Comparison of ENCODE assay signal across 1 cellular context in the genomic region with DNA sequence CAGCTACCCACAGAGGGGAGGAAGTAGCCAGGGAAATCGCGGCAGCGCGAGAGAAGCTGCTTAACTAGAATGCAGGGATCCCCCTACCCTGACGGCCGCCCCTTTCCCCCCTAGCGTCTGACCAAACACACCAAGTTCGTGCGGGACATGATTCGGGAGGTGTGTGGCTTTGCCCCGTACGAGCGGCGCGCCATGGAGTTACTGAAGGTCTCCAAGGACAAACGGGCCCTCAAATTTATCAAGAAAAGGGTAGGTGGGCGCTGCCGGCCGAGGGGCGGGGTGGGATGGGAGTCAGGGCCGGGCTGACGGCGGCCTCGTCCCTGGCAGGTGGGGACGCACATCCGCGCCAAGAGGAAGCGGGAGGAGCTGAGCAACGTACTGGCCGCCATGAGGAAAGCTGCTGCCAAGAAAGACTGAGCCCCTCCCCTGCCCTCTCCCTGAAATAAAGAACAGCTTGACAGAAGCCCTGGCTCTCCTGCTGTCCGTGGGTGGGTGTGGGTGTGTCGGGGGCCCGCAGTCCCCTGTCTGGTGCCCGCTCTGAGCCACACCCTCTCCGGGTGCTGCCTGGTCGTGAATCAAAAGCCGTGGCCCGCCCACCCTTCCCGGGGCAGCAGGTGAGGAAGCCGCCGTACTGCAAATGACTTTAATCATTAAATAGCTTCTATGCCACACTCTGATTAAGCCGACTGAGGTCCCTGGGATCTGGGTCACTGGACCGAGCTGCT.
TF ChIP-seq lines count a peak whose summit lies in the region.

No MANE protein-coding gene starts in this region.

TF ChIP-seq in HepG2, 621 proteins besides CTCF, POLR2A, EP300 and RAD21 (continues in another document):
- TF ChIP-seq, protein P1, sequence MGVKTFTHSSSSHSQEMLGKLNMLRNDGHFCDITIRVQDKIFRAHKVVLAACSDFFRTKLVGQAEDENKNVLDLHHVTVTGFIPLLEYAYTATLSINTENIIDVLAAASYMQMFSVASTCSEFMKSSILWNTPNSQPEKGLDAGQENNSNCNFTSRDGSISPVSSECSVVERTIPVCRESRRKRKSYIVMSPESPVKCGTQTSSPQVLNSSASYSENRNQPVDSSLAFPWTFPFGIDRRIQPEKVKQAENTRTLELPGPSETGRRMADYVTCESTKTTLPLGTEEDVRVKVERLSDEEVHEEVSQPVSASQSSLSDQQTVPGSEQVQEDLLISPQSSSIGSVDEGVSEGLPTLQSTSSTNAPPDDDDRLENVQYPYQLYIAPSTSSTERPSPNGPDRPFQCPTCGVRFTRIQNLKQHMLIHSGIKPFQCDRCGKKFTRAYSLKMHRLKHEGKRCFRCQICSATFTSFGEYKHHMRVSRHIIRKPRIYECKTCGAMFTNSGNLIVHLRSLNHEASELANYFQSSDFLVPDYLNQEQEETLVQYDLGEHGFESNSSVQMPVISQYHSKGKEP (CRISPR knock-in tag; IDR thresholded peaks at IDR 0.05), result no peak
- TF ChIP-seq SRY (CRISPR knock-in tag; IDR thresholded peaks at IDR 0.05) (peak; percentile 52; the same call in 1 of the 2 replicates), ZNF20 (CRISPR knock-in tag; IDR thresholded peaks at IDR 0.05) (no peak), ZNF776 (CRISPR knock-in tag; IDR thresholded peaks at IDR 0.05) (no peak), GLI4 (CRISPR knock-in tag; IDR thresholded peaks at IDR 0.05; ENCODE audit: borderline replicate concordance) (no peak), GABPB1 (CRISPR knock-in tag; IDR thresholded peaks at IDR 0.05) (no peak; the same call in 1 of the 2 replicates), KDM2A (CRISPR knock-in tag; IDR thresholded peaks at IDR 0.05; ENCODE audit: borderline replicate concordance, low read depth) (peak; percentile 26; the same call in 1 of the 2 replicates), HDAC1 (CRISPR knock-in tag; IDR thresholded peaks at IDR 0.05) (peak; percentile 34), POLR2G (IDR thresholded peaks at IDR 0.05; ENCODE audit: low read depth, low read length) (peak; percentile 61), ZFP41 (CRISPR knock-in tag; IDR thresholded peaks at IDR 0.05; ENCODE audit: borderline replicate concordance) (no peak), SP4 (CRISPR knock-in tag; IDR thresholded peaks at IDR 0.05) (peak; percentile 40; the same call in 1 of the 2 replicates), ZNF121 (CRISPR knock-in tag; IDR thresholded peaks at IDR 0.05) (0 out of 2 replicates have a peak, but pooled peaks have one; percentile 10), ZNF850 (CRISPR knock-in tag; conservative IDR thresholded peaks at IDR 0.05) (no peak), NFE2 (CRISPR knock-in tag; IDR thresholded peaks at IDR 0.05) (no peak), HOXA3 (CRISPR knock-in tag; IDR thresholded peaks at IDR 0.05) (no peak), ZC3H13 (CRISPR knock-in tag; IDR thresholded peaks at IDR 0.05) (peak; percentile 87), RBM22 (optimal IDR thresholded peaks at IDR 0.05; ENCODE audit: low read length) (peak; percentile 88), TAF15 (IDR thresholded peaks at IDR 0.05; ENCODE audit: low read depth, low read length, poor library complexity, severe bottlenecking) (peak; percentile 8), TSC22D2 (CRISPR knock-in tag; IDR thresholded peaks at IDR 0.05; ENCODE audit: borderline replicate concordance) (no peak), ZNF274 (CRISPR knock-in tag; IDR thresholded peaks at IDR 0.05) (no peak), ZFP37 (CRISPR knock-in tag; IDR thresholded peaks at IDR 0.05; ENCODE audit: borderline replicate concordance) (0 out of 2 replicates have a peak, but pooled peaks have one; percentile 32)
- TF ChIP-seq, protein P2, sequence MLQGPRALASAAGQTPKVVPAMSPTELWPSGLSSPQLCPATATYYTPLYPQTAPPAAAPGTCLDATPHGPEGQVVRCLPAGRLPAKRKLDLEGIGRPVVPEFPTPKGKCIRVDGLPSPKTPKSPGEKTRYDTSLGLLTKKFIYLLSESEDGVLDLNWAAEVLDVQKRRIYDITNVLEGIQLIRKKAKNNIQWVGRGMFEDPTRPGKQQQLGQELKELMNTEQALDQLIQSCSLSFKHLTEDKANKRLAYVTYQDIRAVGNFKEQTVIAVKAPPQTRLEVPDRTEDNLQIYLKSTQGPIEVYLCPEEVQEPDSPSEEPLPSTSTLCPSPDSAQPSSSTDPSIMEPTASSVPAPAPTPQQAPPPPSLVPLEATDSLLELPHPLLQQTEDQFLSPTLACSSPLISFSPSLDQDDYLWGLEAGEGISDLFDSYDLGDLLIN (CRISPR knock-in tag; IDR thresholded peaks at IDR 0.05; ENCODE audit: borderline replicate concordance), result 0 out of 2 replicates have a peak, but pooled peaks have one; percentile 13
- TF ChIP-seq, protein P3, sequence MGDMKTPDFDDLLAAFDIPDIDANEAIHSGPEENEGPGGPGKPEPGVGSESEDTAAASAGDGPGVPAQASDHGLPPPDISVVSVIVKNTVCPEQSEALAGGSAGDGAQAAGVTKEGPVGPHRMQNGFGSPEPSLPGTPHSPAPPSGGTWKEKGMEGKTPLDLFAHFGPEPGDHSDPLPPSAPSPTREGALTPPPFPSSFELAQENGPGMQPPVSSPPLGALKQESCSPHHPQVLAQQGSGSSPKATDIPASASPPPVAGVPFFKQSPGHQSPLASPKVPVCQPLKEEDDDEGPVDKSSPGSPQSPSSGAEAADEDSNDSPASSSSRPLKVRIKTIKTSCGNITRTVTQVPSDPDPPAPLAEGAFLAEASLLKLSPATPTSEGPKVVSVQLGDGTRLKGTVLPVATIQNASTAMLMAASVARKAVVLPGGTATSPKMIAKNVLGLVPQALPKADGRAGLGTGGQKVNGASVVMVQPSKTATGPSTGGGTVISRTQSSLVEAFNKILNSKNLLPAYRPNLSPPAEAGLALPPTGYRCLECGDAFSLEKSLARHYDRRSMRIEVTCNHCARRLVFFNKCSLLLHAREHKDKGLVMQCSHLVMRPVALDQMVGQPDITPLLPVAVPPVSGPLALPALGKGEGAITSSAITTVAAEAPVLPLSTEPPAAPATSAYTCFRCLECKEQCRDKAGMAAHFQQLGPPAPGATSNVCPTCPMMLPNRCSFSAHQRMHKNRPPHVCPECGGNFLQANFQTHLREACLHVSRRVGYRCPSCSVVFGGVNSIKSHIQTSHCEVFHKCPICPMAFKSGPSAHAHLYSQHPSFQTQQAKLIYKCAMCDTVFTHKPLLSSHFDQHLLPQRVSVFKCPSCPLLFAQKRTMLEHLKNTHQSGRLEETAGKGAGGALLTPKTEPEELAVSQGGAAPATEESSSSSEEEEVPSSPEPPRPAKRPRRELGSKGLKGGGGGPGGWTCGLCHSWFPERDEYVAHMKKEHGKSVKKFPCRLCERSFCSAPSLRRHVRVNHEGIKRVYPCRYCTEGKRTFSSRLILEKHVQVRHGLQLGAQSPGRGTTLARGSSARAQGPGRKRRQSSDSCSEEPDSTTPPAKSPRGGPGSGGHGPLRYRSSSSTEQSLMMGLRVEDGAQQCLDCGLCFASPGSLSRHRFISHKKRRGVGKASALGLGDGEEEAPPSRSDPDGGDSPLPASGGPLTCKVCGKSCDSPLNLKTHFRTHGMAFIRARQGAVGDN (CRISPR knock-in tag; IDR thresholded peaks at IDR 0.05), result peak; percentile 39
- TF ChIP-seq, protein P4, sequence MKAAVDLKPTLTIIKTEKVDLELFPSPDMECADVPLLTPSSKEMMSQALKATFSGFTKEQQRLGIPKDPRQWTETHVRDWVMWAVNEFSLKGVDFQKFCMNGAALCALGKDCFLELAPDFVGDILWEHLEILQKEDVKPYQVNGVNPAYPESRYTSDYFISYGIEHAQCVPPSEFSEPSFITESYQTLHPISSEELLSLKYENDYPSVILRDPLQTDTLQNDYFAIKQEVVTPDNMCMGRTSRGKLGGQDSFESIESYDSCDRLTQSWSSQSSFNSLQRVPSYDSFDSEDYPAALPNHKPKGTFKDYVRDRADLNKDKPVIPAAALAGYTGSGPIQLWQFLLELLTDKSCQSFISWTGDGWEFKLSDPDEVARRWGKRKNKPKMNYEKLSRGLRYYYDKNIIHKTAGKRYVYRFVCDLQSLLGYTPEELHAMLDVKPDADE (CRISPR knock-in tag; IDR thresholded peaks at IDR 0.05), result 0 out of 2 replicates have a peak, but pooled peaks have one; percentile 20
- TF ChIP-seq, protein P5, sequence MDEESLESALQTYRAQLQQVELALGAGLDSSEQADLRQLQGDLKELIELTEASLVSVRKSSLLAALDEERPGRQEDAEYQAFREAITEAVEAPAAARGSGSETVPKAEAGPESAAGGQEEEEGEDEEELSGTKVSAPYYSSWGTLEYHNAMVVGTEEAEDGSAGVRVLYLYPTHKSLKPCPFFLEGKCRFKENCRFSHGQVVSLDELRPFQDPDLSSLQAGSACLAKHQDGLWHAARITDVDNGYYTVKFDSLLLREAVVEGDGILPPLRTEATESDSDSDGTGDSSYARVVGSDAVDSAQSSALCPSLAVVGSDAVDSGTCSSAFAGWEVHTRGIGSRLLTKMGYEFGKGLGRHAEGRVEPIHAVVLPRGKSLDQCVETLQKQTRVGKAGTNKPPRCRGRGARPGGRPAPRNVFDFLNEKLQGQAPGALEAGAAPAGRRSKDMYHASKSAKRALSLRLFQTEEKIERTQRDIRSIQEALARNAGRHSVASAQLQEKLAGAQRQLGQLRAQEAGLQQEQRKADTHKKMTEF (CRISPR knock-in tag; IDR thresholded peaks at IDR 0.05), result no peak
- TF ChIP-seq, protein P6, sequence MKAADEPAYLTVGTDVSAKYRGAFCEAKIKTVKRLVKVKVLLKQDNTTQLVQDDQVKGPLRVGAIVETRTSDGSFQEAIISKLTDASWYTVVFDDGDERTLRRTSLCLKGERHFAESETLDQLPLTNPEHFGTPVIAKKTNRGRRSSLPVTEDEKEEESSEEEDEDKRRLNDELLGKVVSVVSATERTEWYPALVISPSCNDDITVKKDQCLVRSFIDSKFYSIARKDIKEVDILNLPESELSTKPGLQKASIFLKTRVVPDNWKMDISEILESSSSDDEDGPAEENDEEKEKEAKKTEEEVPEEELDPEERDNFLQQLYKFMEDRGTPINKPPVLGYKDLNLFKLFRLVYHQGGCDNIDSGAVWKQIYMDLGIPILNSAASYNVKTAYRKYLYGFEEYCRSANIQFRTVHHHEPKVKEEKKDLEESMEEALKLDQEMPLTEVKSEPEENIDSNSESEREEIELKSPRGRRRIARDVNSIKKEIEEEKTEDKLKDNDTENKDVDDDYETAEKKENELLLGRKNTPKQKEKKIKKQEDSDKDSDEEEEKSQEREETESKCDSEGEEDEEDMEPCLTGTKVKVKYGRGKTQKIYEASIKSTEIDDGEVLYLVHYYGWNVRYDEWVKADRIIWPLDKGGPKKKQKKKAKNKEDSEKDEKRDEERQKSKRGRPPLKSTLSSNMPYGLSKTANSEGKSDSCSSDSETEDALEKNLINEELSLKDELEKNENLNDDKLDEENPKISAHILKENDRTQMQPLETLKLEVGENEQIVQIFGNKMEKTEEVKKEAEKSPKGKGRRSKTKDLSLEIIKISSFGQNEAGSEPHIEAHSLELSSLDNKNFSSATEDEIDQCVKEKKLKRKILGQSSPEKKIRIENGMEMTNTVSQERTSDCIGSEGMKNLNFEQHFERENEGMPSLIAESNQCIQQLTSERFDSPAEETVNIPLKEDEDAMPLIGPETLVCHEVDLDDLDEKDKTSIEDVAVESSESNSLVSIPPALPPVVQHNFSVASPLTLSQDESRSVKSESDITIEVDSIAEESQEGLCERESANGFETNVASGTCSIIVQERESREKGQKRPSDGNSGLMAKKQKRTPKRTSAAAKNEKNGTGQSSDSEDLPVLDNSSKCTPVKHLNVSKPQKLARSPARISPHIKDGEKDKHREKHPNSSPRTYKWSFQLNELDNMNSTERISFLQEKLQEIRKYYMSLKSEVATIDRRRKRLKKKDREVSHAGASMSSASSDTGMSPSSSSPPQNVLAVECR (CRISPR knock-in tag; IDR thresholded peaks at IDR 0.05; ENCODE audit: borderline replicate concordance), result no peak; the same call in 1 of the 2 replicates
- TF ChIP-seq, protein P7, sequence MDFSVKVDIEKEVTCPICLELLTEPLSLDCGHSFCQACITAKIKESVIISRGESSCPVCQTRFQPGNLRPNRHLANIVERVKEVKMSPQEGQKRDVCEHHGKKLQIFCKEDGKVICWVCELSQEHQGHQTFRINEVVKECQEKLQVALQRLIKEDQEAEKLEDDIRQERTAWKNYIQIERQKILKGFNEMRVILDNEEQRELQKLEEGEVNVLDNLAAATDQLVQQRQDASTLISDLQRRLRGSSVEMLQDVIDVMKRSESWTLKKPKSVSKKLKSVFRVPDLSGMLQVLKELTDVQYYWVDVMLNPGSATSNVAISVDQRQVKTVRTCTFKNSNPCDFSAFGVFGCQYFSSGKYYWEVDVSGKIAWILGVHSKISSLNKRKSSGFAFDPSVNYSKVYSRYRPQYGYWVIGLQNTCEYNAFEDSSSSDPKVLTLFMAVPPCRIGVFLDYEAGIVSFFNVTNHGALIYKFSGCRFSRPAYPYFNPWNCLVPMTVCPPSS (IDR thresholded peaks at IDR 0.05), result no peak
- TF ChIP-seq, protein P8, sequence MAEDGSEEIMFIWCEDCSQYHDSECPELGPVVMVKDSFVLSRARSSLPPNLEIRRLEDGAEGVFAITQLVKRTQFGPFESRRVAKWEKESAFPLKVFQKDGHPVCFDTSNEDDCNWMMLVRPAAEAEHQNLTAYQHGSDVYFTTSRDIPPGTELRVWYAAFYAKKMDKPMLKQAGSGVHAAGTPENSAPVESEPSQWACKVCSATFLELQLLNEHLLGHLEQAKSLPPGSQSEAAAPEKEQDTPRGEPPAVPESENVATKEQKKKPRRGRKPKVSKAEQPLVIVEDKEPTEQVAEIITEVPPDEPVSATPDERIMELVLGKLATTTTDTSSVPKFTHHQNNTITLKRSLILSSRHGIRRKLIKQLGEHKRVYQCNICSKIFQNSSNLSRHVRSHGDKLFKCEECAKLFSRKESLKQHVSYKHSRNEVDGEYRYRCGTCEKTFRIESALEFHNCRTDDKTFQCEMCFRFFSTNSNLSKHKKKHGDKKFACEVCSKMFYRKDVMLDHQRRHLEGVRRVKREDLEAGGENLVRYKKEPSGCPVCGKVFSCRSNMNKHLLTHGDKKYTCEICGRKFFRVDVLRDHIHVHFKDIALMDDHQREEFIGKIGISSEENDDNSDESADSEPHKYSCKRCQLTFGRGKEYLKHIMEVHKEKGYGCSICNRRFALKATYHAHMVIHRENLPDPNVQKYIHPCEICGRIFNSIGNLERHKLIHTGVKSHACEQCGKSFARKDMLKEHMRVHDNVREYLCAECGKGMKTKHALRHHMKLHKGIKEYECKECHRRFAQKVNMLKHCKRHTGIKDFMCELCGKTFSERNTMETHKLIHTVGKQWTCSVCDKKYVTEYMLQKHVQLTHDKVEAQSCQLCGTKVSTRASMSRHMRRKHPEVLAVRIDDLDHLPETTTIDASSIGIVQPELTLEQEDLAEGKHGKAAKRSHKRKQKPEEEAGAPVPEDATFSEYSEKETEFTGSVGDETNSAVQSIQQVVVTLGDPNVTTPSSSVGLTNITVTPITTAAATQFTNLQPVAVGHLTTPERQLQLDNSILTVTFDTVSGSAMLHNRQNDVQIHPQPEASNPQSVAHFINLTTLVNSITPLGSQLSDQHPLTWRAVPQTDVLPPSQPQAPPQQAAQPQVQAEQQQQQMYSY (CRISPR knock-in tag; IDR thresholded peaks at IDR 0.05), result 0 out of 2 replicates have a peak, but pooled peaks have one; percentile 28
- TF ChIP-seq, protein P9, sequence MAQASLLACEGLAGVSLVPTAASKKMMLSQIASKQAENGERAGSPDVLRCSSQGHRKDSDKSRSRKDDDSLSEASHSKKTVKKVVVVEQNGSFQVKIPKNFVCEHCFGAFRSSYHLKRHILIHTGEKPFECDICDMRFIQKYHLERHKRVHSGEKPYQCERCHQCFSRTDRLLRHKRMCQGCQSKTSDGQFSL (CRISPR knock-in tag; IDR thresholded peaks at IDR 0.05), result peak; percentile 52; the same call in 1 of the 2 replicates
- TF ChIP-seq, protein P10, sequence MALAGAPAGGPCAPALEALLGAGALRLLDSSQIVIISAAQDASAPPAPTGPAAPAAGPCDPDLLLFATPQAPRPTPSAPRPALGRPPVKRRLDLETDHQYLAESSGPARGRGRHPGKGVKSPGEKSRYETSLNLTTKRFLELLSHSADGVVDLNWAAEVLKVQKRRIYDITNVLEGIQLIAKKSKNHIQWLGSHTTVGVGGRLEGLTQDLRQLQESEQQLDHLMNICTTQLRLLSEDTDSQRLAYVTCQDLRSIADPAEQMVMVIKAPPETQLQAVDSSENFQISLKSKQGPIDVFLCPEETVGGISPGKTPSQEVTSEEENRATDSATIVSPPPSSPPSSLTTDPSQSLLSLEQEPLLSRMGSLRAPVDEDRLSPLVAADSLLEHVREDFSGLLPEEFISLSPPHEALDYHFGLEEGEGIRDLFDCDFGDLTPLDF (CRISPR knock-in tag; IDR thresholded peaks at IDR 0.05), result no peak
